13 cellular contexts compared by ENCODE assay signal in genomic region chr2:157052685-157053224, GRCh38.
A peak's percentile ranks its signal among the peaks of the same experiment; 100 is the strongest.
DNase-seq lines count a peak whose midpoint lies in the region; ATAC-seq, FAIRE-seq and TF ChIP-seq lines count a peak whose summit lies in the region.
"Had no signal": no experiment of that assay in that cellular context is flagged by ENCODE, and none has a peak within 500 bp of the region (broad histone marks: within the 10 kb centered on the region; RNA-seq: fewer than 3 reads in every experiment).

No MANE protein-coding gene starts in this region.

- TF ChIP-seq CTCF in astrocyte of the spinal cord (IDR thresholded peaks at IDR 0.05; ENCODE audit: low read depth, low read length) (no peak), GM13976 (IDR thresholded peaks at IDR 0.05; ENCODE audit: borderline replicate concordance, control extremely low read depth, extremely low read depth, insufficient read depth, missing control alignments) (no peak)

- no peak overlapping the region for H3K4me3 ChIP-seq in astrocyte of the spinal cord (ENCODE audit: low read depth, low read length)
- H3K4me3 ChIP-seq: esophagus muscularis mucosa had no signal

- DNase-seq in AG08396 (ENCODE audit: low spot score), result peak; percentile 45
- peak; percentile 37 for DNase-seq in HTR-8/SVneo (ENCODE audit: insufficient read length, low spot score)
- DNase-seq in astrocyte of the spinal cord (ENCODE audit: low read depth, low spot score), result peak; percentile 79
- peak; percentile 50 for DNase-seq in kidney tubule cell (ENCODE audit: low spot score)
- DNase-seq in central memory CD4-positive, alpha-beta T cell, result no peak
- DNase-seq in GM13976 (ENCODE audit: low spot score), result no peak
- DNase-seq in NCI-H1694 (lab: John Stamatoyannopoulos, UW), result no peak
- DNase-seq: activated CD8-positive, alpha-beta T cell treated with anti-CD3 and anti-CD28 coated beads for 36 hours; activated naive CD8-positive, alpha-beta T cell treated with anti-CD3 and anti-CD28 coated beads, Interleukin-2, amount 50 U/mL, for 24 hours; KBM-7; NCI-H345 had no signal

- no peak for FAIRE-seq in HTR-8/SVneo (lab: Jason Lieb, UNC)

- in situ Hi-C loops in astrocyte of the spinal cord (cut with HindIII; ENCODE audit: low sequenced_read_pairs) (no loop called here), GM13976 (cut with MboI; ENCODE audit: low sequenced_read_pairs, unreplicated experiment) (no loop called here)

- no peak for ATAC-seq in HG02610 (IDR thresholded peaks at IDR 0.05; ENCODE audit: unreplicated experiment)
- ATAC-seq: activated CD8-positive, alpha-beta T cell treated with anti-CD3 and anti-CD28 coated beads for 36 hours; activated naive CD8-positive, alpha-beta T cell treated with anti-CD3 and anti-CD28 coated beads, Interleukin-2, amount 50 U/mL, for 24 hours had no signal

Comparison
In these comparisons a context has a peak if more than half of its experiments do, and no peak if none do; other contexts are left out.
1. DNase-seq: peak in AG08396 (single experiment), HTR-8/SVneo (single experiment), astrocyte of the spinal cord (single experiment) and kidney tubule cell (single experiment); none in central memory CD4-positive, alpha-beta T cell (single experiment), GM13976 (single experiment) and NCI-H1694 (single experiment).